Comparison of ENCODE assay signal across 10 cellular contexts in genomic region chr4:153922148-153922547, GRCh38.
"Had no signal": no experiment of that assay in that cellular context is flagged by ENCODE, and none has a peak within 500 bp of the region (broad histone marks: within the 10 kb centered on the region; RNA-seq: fewer than 3 reads in every experiment).

No MANE protein-coding gene starts in this region.

- H3K4me3 ChIP-seq: GM23248, HAP-1 had no signal

- H3K4me3 Mint-ChIP-seq: HFFc6, IgD-negative memory B cell had no signal

- H3K4me1 ChIP-seq: HAP-1 had no signal

- H3K9ac ChIP-seq: GM23248 had no signal

- H3K36me3 ChIP-seq: HAP-1 had no signal

- ATAC-seq: HCT116, HepG2 had no signal

- H3K27ac Mint-ChIP-seq: HFFc6, IgD-negative memory B cell had no signal

- H3K9me3 Mint-ChIP-seq: IgD-negative memory B cell had no signal

- H3K9me3 ChIP-seq: HAP-1 had no signal

- H3K4me1 Mint-ChIP-seq: IgD-negative memory B cell had no signal

- H3K36me3 Mint-ChIP-seq: IgD-negative memory B cell had no signal

- DNase-seq: GM23248, GOT3, H7, HFFc6, KBM-7 had no signal

- H3K27ac ChIP-seq: GM23248, HL-60 had no signal

- H2AFZ ChIP-seq: GM23248 had no signal
